In the genomic region with DNA sequence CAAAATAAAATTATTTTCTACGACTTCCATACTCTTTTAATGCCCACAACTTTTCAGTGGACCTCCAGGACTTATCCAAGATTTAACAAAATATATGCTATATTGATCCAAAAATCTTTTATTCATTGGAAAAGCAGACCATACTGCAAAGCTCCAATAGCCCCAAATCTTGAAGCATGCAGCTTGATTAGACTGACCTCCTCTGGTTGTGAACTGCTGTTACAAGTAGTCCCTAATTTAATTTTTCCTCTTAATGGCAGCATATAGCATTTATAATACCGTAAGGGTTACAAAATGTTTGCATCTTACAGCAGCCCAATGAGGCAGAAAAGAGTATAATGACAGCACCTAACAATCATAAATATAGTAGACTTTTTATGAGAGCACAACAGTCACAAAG, we compare ENCODE assay signal across 11 cellular contexts. TPM values are rescaled to one million over a fixed set of nuclear protein-coding genes. Genes with fewer than 3 reads are reported as not detected.
DNase-seq lines count a peak whose midpoint lies in the region; ATAC-seq and TF ChIP-seq lines count a peak whose summit lies in the region.
"Had no signal": no experiment of that assay in that cellular context is flagged by ENCODE, and none has a peak within 500 bp of the region (broad histone marks: within the 10 kb centered on the region; RNA-seq: fewer than 3 reads in every experiment).

No MANE protein-coding gene starts in this region.

- H3K4me3 ChIP-seq in brain microvascular endothelial cell (ENCODE audit: low read depth, low read length), result no peak overlapping the region
- H3K4me3 ChIP-seq: dorsolateral prefrontal cortex had no signal

- ATAC-seq in GM21447 (IDR thresholded peaks at IDR 0.05; ENCODE audit: unreplicated experiment), result no peak
- no peak for ATAC-seq in esophagus mucosa

- peaks cover 29% of the 10 kb centered on the region for H3K4me1 Mint-ChIP-seq in activated CD4-positive, alpha-beta T cell treated with anti-CD3 and anti-CD28 coated beads, Interleukin-2, amount 10 ng/mL, durations not matched to agents 24 days and 14 days

- no peaks in the 10 kb centered on the region for H3K27me3 Mint-ChIP-seq in activated CD4-positive, alpha-beta T cell treated with anti-CD3 and anti-CD28 coated beads, Interleukin-2, amount 10 ng/mL, durations not matched to agents 24 days and 14 days

- in situ Hi-C loops in brain microvascular endothelial cell (cut with HindIII; ENCODE audit: low pct_ligation_motif_present, low sequenced_read_pairs), result no loop called here

- no peaks in the 10 kb centered on the region for H3K27me3 ChIP-seq in brain microvascular endothelial cell (replicated peaks)
- H3K27me3 ChIP-seq: dorsolateral prefrontal cortex had no signal

- H3K36me3 ChIP-seq in brain microvascular endothelial cell (replicated peaks), result peaks cover 45% of the 10 kb centered on the region

- no peak overlapping the region for H3K27ac Mint-ChIP-seq in activated CD4-positive, alpha-beta T cell treated with anti-CD3 and anti-CD28 coated beads, Interleukin-2, amount 10 ng/mL, durations not matched to agents 24 days and 14 days

- DNase-seq in activated CD4-positive, alpha-beta T cell treated with anti-CD3 and anti-CD28 coated beads, Interleukin-2, amount 10 ng/mL, durations not matched to agents 24 days and 14 days, result peak; percentile 73
- DNase-seq in activated CD4-positive, alpha-beta T cell treated with anti-CD3 and anti-CD28 coated beads for 4 hours, result no peak
- peak; percentile 12 for DNase-seq in MV-4-11 (lab: John Stamatoyannopoulos, UW)
- peak; percentile 8 for DNase-seq in brain microvascular endothelial cell
- peak; percentile 1 for DNase-seq in non-pigmented ciliary epithelial cell (ENCODE audit: low read depth)
- DNase-seq in DMS79 (lab: John Stamatoyannopoulos, UW), result no peak
- DNase-seq: activated CD4-positive, alpha-beta T cell treated with anti-CD3 and anti-CD28 coated beads, Interleukin-2, amount 50 U/mL, for 4 hours; dorsolateral prefrontal cortex; H7 had no signal

- peak; percentile 68 for TF ChIP-seq CTCF in brain microvascular endothelial cell (IDR thresholded peaks at IDR 0.05; ENCODE audit: low read depth, low read length, missing control alignments)

- H3K4me3 Mint-ChIP-seq in activated CD4-positive, alpha-beta T cell treated with anti-CD3 and anti-CD28 coated beads, Interleukin-2, amount 10 ng/mL, durations not matched to agents 24 days and 14 days, result no peak overlapping the region

- no peak overlapping the region for H3K27ac ChIP-seq in brain microvascular endothelial cell
- H3K27ac ChIP-seq: dorsolateral prefrontal cortex had no signal

- peaks cover 60% of the 10 kb centered on the region for H3K36me3 Mint-ChIP-seq in activated CD4-positive, alpha-beta T cell treated with anti-CD3 and anti-CD28 coated beads, Interleukin-2, amount 10 ng/mL, durations not matched to agents 24 days and 14 days (ENCODE audit: low read depth)

- H3K9me3 Mint-ChIP-seq in activated CD4-positive, alpha-beta T cell treated with anti-CD3 and anti-CD28 coated beads, Interleukin-2, amount 10 ng/mL, durations not matched to agents 24 days and 14 days, result no peaks in the 10 kb centered on the region

- intact Hi-C loops in activated CD4-positive, alpha-beta T cell treated with anti-CD3 and anti-CD28 coated beads, Interleukin-2, amount 10 ng/mL, durations not matched to agents 24 days and 14 days (cut with micrococcal nuclease), result loop anchor here (1.0 to 2.0 kb wide), 4 partner anchors 20 to 512 kb away; no protein-coding TSS in a partner anchor

RNA-seq across cellular contexts. Expression of gene PRG4, which starts 29.2 kb away (rescaled TPM):
- 7.6 and 8.5 TPM in 2 replicates for total RNA-seq in activated CD4-positive, alpha-beta T cell treated with anti-CD3 and anti-CD28 coated beads, Interleukin-2, amount 10 ng/mL, durations not matched to agents 24 days and 14 days
- not detected for total RNA-seq in esophagus mucosa

RNA-seq across cellular contexts. Expression of gene TPR, which starts 49.8 kb away (rescaled TPM):
- total RNA-seq in activated CD4-positive, alpha-beta T cell treated with anti-CD3 and anti-CD28 coated beads, Interleukin-2, amount 10 ng/mL, durations not matched to agents 24 days and 14 days, result 174 and 185 TPM in 2 replicates
- total RNA-seq in esophagus mucosa, result 57.0 TPM

RNA-seq across cellular contexts. Expression of gene ODR4, which starts 50.4 kb away (rescaled TPM):
- 15.6 and 20.0 TPM in 2 replicates for total RNA-seq in activated CD4-positive, alpha-beta T cell treated with anti-CD3 and anti-CD28 coated beads, Interleukin-2, amount 10 ng/mL, durations not matched to agents 24 days and 14 days
- total RNA-seq in esophagus mucosa, result 8.9 TPM

Comparison
In these comparisons a context has a peak if more than half of its experiments do, and no peak if none do; other contexts are left out.
1. DNase-seq: peak in activated CD4-positive, alpha-beta T cell treated with anti-CD3 and anti-CD28 coated beads, Interleukin-2, amount 10 ng/mL, durations not matched to agents 24 days and 14 days (single experiment), MV-4-11 (single experiment), brain microvascular endothelial cell (single experiment) and non-pigmented ciliary epithelial cell (single experiment); none in activated CD4-positive, alpha-beta T cell treated with anti-CD3 and anti-CD28 coated beads for 4 hours (0 of 2) and DMS79 (single experiment).